ENCODE assay signal across 8 cellular contexts in genomic region chr2:172806426-172807008, GRCh38.
DNase-seq lines count a peak whose midpoint lies in the region; ATAC-seq, FAIRE-seq and TF ChIP-seq lines count a peak whose summit lies in the region.

No MANE protein-coding gene starts in this region.

- H3K36me3 ChIP-seq in pancreas (no peaks in the 10 kb centered on the region), MG63 (no peaks in the 10 kb centered on the region)

- intact Hi-C loops in pancreas (cut with DNase I), result no loop called here

- no peaks in the 10 kb centered on the region for H3K9me3 ChIP-seq in pancreas
- H3K9me3 ChIP-seq in MG63, result no peaks in the 10 kb centered on the region

- peak; percentile 41 for FAIRE-seq in pancreas (lab: Jason Lieb, UNC)

- H3K4me3 ChIP-seq in fibroblast of the aortic adventitia (ENCODE audit: low read depth, low read length), result no peak overlapping the region
- no peak overlapping the region for H3K4me3 ChIP-seq in pancreas
- H3K4me3 ChIP-seq in MG63, result no peak overlapping the region

- DNase-seq in GM03348 (ENCODE audit: low spot score), result peak; percentile 67
- peak; percentile 14 for DNase-seq in NCI-H1105 (lab: John Stamatoyannopoulos, UW)
- DNase-seq in SKM-1 (lab: John Stamatoyannopoulos, UW; ENCODE audit: unreplicated experiment), result peak; percentile 38
- peak; percentile 75 for DNase-seq in fibroblast of the aortic adventitia (ENCODE audit: low read depth)
- peak in 1 of 6 donors; percentile 24 for DNase-seq in pancreas
- DNase-seq in HK-2 (ENCODE audit: unreplicated experiment), result no peak
- no peak for DNase-seq in MG63
- no peak for DNase-seq in activated CD4-positive, alpha-beta T cell treated with anti-CD3 and anti-CD28 coated beads, Interleukin-2, amount 50 U/mL, for 1 hour

- TF ChIP-seq CTCF in fibroblast of the aortic adventitia (IDR thresholded peaks at IDR 0.05; ENCODE audit: insufficient read depth, low read length) (peak; percentile 91), pancreas (IDR thresholded peaks at IDR 0.05) (peak; percentile 52 to 76 (median 67))

- H3K27me3 ChIP-seq in pancreas (no peaks in the 10 kb centered on the region), MG63 (no peaks in the 10 kb centered on the region)

- H3K4me1 ChIP-seq in pancreas, result no peaks in the 10 kb centered on the region

- ATAC-seq in pancreas, result peak; percentile 58 to 90 (median 83)

- WGBS in pancreas, 2 donors, result 21 to 23% methylated on average over 5 of the region's 5 CpGs

- H3K27ac ChIP-seq in pancreas, result no peak overlapping the region

Comparison
In these comparisons a context has a peak if more than half of its experiments do, and no peak if none do; other contexts are left out.
1. DNase-seq: peak in GM03348 (single experiment), NCI-H1105 (single experiment), SKM-1 (single experiment) and fibroblast of the aortic adventitia (single experiment); none in HK-2 (single experiment), MG63 (single experiment) and activated CD4-positive, alpha-beta T cell treated with anti-CD3 and anti-CD28 coated beads, Interleukin-2, amount 50 U/mL, for 1 hour (single experiment).